25 cellular contexts compared by ENCODE assay signal in genomic region chr9:138052635-138053320, GRCh38.
DNase-seq lines count a peak whose midpoint lies in the region; ATAC-seq and TF ChIP-seq lines count a peak whose summit lies in the region.
"Had no signal": no experiment of that assay in that cellular context is flagged by ENCODE, and none has a peak within 500 bp of the region (broad histone marks: within the 10 kb centered on the region; RNA-seq: fewer than 3 reads in every experiment).

No MANE protein-coding gene starts in this region.

- DNase-seq in D341Med (ENCODE audit: low spot score), result peak; percentile 22
- DNase-seq in activated B cell treated with CpG ODN at 0.5 μM for 24 hours, result peak; percentile 9
- DNase-seq in islet precursor cell, result peak; percentile 38
- DNase-seq in sigmoid colon, result peak; percentile 38
- DNase-seq in amygdala (lab: John Stamatoyannopoulos, UW), result no peak
- no peak for DNase-seq in glomerular visceral epithelial cell (ENCODE audit: extremely low spot score)
- DNase-seq: activated CD4-positive, alpha-beta T cell treated with anti-CD3 and anti-CD28 coated beads, Interleukin-2, amount 50 U/mL, for 48 hours; activated T-cell treated with anti-CD3 and anti-CD28 coated beads for 4 hours; DMS153; hippocampal formation; Kasumi-1; left cardiac atrium; NCI-H1417 treated with DMSO at 0.1 percent for 48 hours; NCI-H2081 treated with DMSO at 0.1 percent for 48 hours; NCI-H226; NCI-H748 treated with DMSO at 0.1 percent for 48 hours; nephron progenitor cell; stimulated activated naive CD8-positive, alpha-beta T cell treated with anti-CD3 and anti-CD28 coated beads, Interleukin-15, amount 100 ng/mL, for 72 hours; T-helper 17 cell had no signal

- no peaks in the 10 kb centered on the region for H3K36me3 Mint-ChIP-seq in activated B cell treated with CpG ODN at 0.5 μM for 24 hours (ENCODE audit: low read depth)

- no peaks in the 10 kb centered on the region for H3K36me3 ChIP-seq in sigmoid colon

- POLR2A ChIA-PET in activated B cell treated with CpG ODN at 0.5 μM for 24 hours (lab: Charles Lee), result no interaction called here

- H3K9me3 Mint-ChIP-seq in activated B cell treated with CpG ODN at 0.5 μM for 24 hours, result no peaks in the 10 kb centered on the region
- H3K9me3 Mint-ChIP-seq: brain; nephron progenitor cell; stimulated activated naive CD8-positive, alpha-beta T cell treated with anti-CD3 and anti-CD28 coated beads, Interleukin-15, amount 100 ng/mL, for 72 hours had no signal

- no peak for TF ChIP-seq POLR2A in sigmoid colon (IDR thresholded peaks at IDR 0.05)

- WGBS in sigmoid colon, 2 donors, result 73 to 80% methylated on average over 12 of the region's 12 CpGs

- no peak for TF ChIP-seq EP300 in sigmoid colon (IDR thresholded peaks at IDR 0.05)

- H3K4me3 ChIP-seq in sigmoid colon, result no peak overlapping the region
- H3K4me3 ChIP-seq: smooth muscle cell had no signal

- TF ChIP-seq CTCF in activated B cell treated with CpG ODN at 0.5 μM for 24 hours (IDR thresholded peaks at IDR 0.05) (no peak), sigmoid colon (IDR thresholded peaks at IDR 0.05) (no peak)

- intact Hi-C loops in activated B cell treated with CpG ODN at 0.5 μM for 24 hours (cut with micrococcal nuclease) (no loop called here), sigmoid colon (cut with DNase I) (no loop called here)

- no peak overlapping the region for H3K27ac ChIP-seq in sigmoid colon
- H3K27ac ChIP-seq: parathyroid adenoma had no signal

- no peak overlapping the region for H3K4me3 Mint-ChIP-seq in activated B cell treated with CpG ODN at 0.5 μM for 24 hours
- H3K4me3 Mint-ChIP-seq: brain; nephron progenitor cell; stimulated activated naive CD8-positive, alpha-beta T cell treated with anti-CD3 and anti-CD28 coated beads, Interleukin-15, amount 100 ng/mL, for 72 hours; T-helper 17 cell had no signal

- ATAC-seq in activated B cell treated with CpG ODN at 0.5 μM for 24 hours (ENCODE audit: low read depth), result no peak
- ATAC-seq in GM18498 (IDR thresholded peaks at IDR 0.05; ENCODE audit: unreplicated experiment), result no peak
- ATAC-seq: activated CD4-positive, CD25-positive, alpha-beta regulatory T cell treated with anti-CD3 and anti-CD28 coated beads, Interleukin-2, amount 50 U/mL, for 24 hours; left cardiac atrium; Right ventricle myocardium inferior; stimulated activated naive CD8-positive, alpha-beta T cell treated with anti-CD3 and anti-CD28 coated beads, Interleukin-15, amount 100 ng/mL, for 72 hours; T-helper 17 cell had no signal

- CTCF ChIA-PET in activated B cell treated with CpG ODN at 0.5 μM for 24 hours (lab: Charles Lee), result no interaction called here

- no peaks in the 10 kb centered on the region for H3K4me1 ChIP-seq in sigmoid colon
- H3K4me1 ChIP-seq: parathyroid adenoma had no signal

- H3K27me3 ChIP-seq in sigmoid colon, result peaks cover 0 to 12% (median 0%) of the 10 kb centered on the region in 3 donors

- H3K27me3 Mint-ChIP-seq in activated B cell treated with CpG ODN at 0.5 μM for 24 hours, result peaks cover 5% of the 10 kb centered on the region
- H3K27me3 Mint-ChIP-seq: brain had no signal

- H3K27ac Mint-ChIP-seq in activated B cell treated with CpG ODN at 0.5 μM for 24 hours, result no peak overlapping the region
- H3K27ac Mint-ChIP-seq: brain; nephron progenitor cell; stimulated activated naive CD8-positive, alpha-beta T cell treated with anti-CD3 and anti-CD28 coated beads, Interleukin-15, amount 100 ng/mL, for 72 hours; T-helper 17 cell had no signal

- no peaks in the 10 kb centered on the region for H3K9me3 ChIP-seq in sigmoid colon

- H3K4me1 Mint-ChIP-seq in activated B cell treated with CpG ODN at 0.5 μM for 24 hours, result no peaks in the 10 kb centered on the region
- H3K4me1 Mint-ChIP-seq: brain; stimulated activated naive CD8-positive, alpha-beta T cell treated with anti-CD3 and anti-CD28 coated beads, Interleukin-15, amount 100 ng/mL, for 72 hours had no signal

Comparison
In these comparisons a context has a peak if more than half of its experiments do, and no peak if none do; other contexts are left out.
1. DNase-seq: peak in D341Med (single experiment), activated B cell treated with CpG ODN at 0.5 μM for 24 hours (single experiment), islet precursor cell (single experiment) and sigmoid colon (single experiment); none in amygdala (0 of 56) and glomerular visceral epithelial cell (single experiment).